17 cellular contexts compared by ENCODE assay signal in genomic region chr9:99559776-99560175, GRCh38.
A peak's percentile ranks its signal among the peaks of the same experiment; 100 is the strongest.
DNase-seq lines count a peak whose midpoint lies in the region; ATAC-seq and TF ChIP-seq lines count a peak whose summit lies in the region.
"Had no signal": no experiment of that assay in that cellular context is flagged by ENCODE, and none has a peak within 500 bp of the region (broad histone marks: within the 10 kb centered on the region; RNA-seq: fewer than 3 reads in every experiment).

No MANE protein-coding gene starts in this region.

- H3K36me3 ChIP-seq in esophagus muscularis mucosa (no peaks in the 10 kb centered on the region), uterus (no peaks in the 10 kb centered on the region)
- H3K36me3 ChIP-seq: BE2C, BLaER1 had no signal

- WGBS in esophagus muscularis mucosa: 93% methylated on average over 1 of the region's 1 CpG

- in situ Hi-C loops in SK-MEL-5 (cut with HindIII; ENCODE audit: low pct_unique_long_range_greater_than_20kb, low sequenced_read_pairs): no loop called here

- ATAC-seq in GM21825 (IDR thresholded peaks at IDR 0.05; ENCODE audit: unreplicated experiment): no peak

- intact Hi-C loops in esophagus muscularis mucosa (cut with DNase I): no loop called here
- intact Hi-C loops in uterus (cut with DNase I; ENCODE audit: low total_unique reads): no loop called here

- TF ChIP-seq EP300 in esophagus muscularis mucosa (IDR thresholded peaks at IDR 0.05): no peak

- no peak overlapping the region for H3K4me3 ChIP-seq in esophagus muscularis mucosa
- no peak overlapping the region for H3K4me3 ChIP-seq in uterus
- H3K4me3 ChIP-seq: BLaER1 had no signal

- TF ChIP-seq POLR2A in esophagus muscularis mucosa (IDR thresholded peaks at IDR 0.05; ENCODE audit: low read depth) (no peak), uterus (IDR thresholded peaks at IDR 0.05) (no peak)

- H3K4me1 ChIP-seq in esophagus muscularis mucosa (no peaks in the 10 kb centered on the region), uterus (no peaks in the 10 kb centered on the region)
- H3K4me1 ChIP-seq: BE2C, BLaER1, Caco-2 had no signal

- H3K27ac ChIP-seq in esophagus muscularis mucosa (replicated peaks in 1 of 4): no peak overlapping the region
- H3K27ac ChIP-seq in uterus: no peak overlapping the region
- H3K27ac ChIP-seq: BLaER1 had no signal

- H3K9me3 ChIP-seq in esophagus muscularis mucosa: no peaks in the 10 kb centered on the region
- H3K9me3 ChIP-seq in uterus: no peaks in the 10 kb centered on the region
- H3K9me3 ChIP-seq: BE2C, BLaER1, Caco-2 had no signal

- H3K27me3 ChIP-seq in esophagus muscularis mucosa: no peaks in the 10 kb centered on the region
- H3K27me3 ChIP-seq in uterus: no peaks in the 10 kb centered on the region
- H3K27me3 ChIP-seq: BE2C, BLaER1 had no signal

- peak; percentile 58 for DNase-seq in SK-MEL-5 (ENCODE audit: low read depth, low spot score)
- peak; percentile 21 for DNase-seq in esophagus muscularis mucosa (ENCODE audit: extremely low spot score)
- DNase-seq in uterus: no peak
- no peak for DNase-seq in T-helper 1 cell
- DNase-seq: 8988T; ACHN; BE2C; C1 segment of cervical spinal cord; Caco-2; Calu3; CD4-positive, alpha-beta memory T cell; CD4-positive, CD25-positive, alpha-beta regulatory T cell; CD8-positive, alpha-beta memory T cell; DMS79 treated with DMSO at 0.1 percent for 48 hours; GF-D8 had no signal

- TF ChIP-seq CTCF in esophagus muscularis mucosa (IDR thresholded peaks at IDR 0.05) (no peak), uterus (IDR thresholded peaks at IDR 0.05) (no peak)

Comparison
In these comparisons a context has a peak if more than half of its experiments do, and no peak if none do; other contexts are left out.
1. DNase-seq: peak in SK-MEL-5 (single experiment) and esophagus muscularis mucosa (single experiment); none in uterus (0 of 2) and T-helper 1 cell (0 of 5).